ENCODE assay signal across 1 cellular context in genomic region chr16:30949655-30950515, GRCh38.
TF ChIP-seq lines count a peak whose summit lies in the region.

No MANE protein-coding gene starts in this region.

TF ChIP-seq in GM12878, 131 proteins besides CTCF, POLR2A, EP300 and RAD21 (continued from another document and continues in another):
- TF ChIP-seq POLR2AphosphoS2 (IDR thresholded peaks at IDR 0.05; ENCODE audit: low read depth, low read length): peak; percentile 77; the same call in 1 of the 2 replicates
- TF ChIP-seq ESRRA (IDR thresholded peaks at IDR 0.05; ENCODE audit: low read length): no peak
- peak; percentile 22; the same call in 1 of the 2 replicates for TF ChIP-seq MXI1 (IDR thresholded peaks at IDR 0.05; ENCODE audit: low read depth, low read length)
- TF ChIP-seq NKRF (conservative IDR thresholded peaks at IDR 0.05): 0 out of 2 replicates have a peak, but pooled peaks have one; percentile 51
- TF ChIP-seq NRF1 (conservative IDR thresholded peaks at IDR 0.05; ENCODE audit: low read depth, low read length): no peak
- TF ChIP-seq ZNF622 (IDR thresholded peaks at IDR 0.05): no peak
- TF ChIP-seq LARP7 (IDR thresholded peaks at IDR 0.05): peak; percentile 69; the same call in 1 of the 2 replicates
- no peak for TF ChIP-seq ZNF592 (IDR thresholded peaks at IDR 0.05)
- TF ChIP-seq USF2 (IDR thresholded peaks at IDR 0.05; ENCODE audit: borderline replicate concordance, low read depth, low read length): no peak; the same call in 1 of the 2 replicates
- TF ChIP-seq KDM1A (IDR thresholded peaks at IDR 0.05; ENCODE audit: borderline replicate concordance): no peak
- TF ChIP-seq SIX5 (IDR thresholded peaks at IDR 0.05; ENCODE audit: low read depth, low read length, severe bottlenecking): no peak
- no peak for TF ChIP-seq BRCA1 (IDR thresholded peaks at IDR 0.05; ENCODE audit: low read depth, low read length)
- TF ChIP-seq PML (IDR thresholded peaks at IDR 0.05; ENCODE audit: low read length): no peak
- no peak for TF ChIP-seq ZNF24 (IDR thresholded peaks at IDR 0.05)
- peak; percentile 82 for TF ChIP-seq MLLT1 (IDR thresholded peaks at IDR 0.05)
- TF ChIP-seq ZNF207 (IDR thresholded peaks at IDR 0.05; ENCODE audit: borderline replicate concordance): no peak
- no peak for TF ChIP-seq TARDBP (IDR thresholded peaks at IDR 0.05; ENCODE audit: borderline replicate concordance)
- TF ChIP-seq CHD2 (IDR thresholded peaks at IDR 0.05; ENCODE audit: borderline replicate concordance, low read depth, low read length): 0 out of 2 replicates have a peak, but pooled peaks have one; percentile 58
- TF ChIP-seq CHD1 (IDR thresholded peaks at IDR 0.05; ENCODE audit: low read depth, low read length): no peak
- no peak for TF ChIP-seq HDAC6 (IDR thresholded peaks at IDR 0.05; ENCODE audit: unreplicated experiment)
- TF ChIP-seq SRF (IDR thresholded peaks at IDR 0.05; ENCODE audit: low read depth in 2 of 2, low read length in 2 of 2): peak in 1 of 2 experiments; percentile 22; a peak in 1 of 4 replicates
- no peak for TF ChIP-seq JUND (IDR thresholded peaks at IDR 0.05; ENCODE audit: low read depth, low read length)
- peak; percentile 46 to 48; a peak in 2 of 4 replicates for TF ChIP-seq BHLHE40 (IDR thresholded peaks at IDR 0.05; ENCODE audit: borderline replicate concordance in 1 of 2, low read depth in 2 of 2, low read length in 1 of 2)
- no peak for TF ChIP-seq SUZ12 (IDR thresholded peaks at IDR 0.05; ENCODE audit: unreplicated experiment)
- TF ChIP-seq IRF5 (IDR thresholded peaks at IDR 0.05; ENCODE audit: borderline replicate concordance): no peak
- no peak for TF ChIP-seq SKIL (IDR thresholded peaks at IDR 0.05; ENCODE audit: low read depth, poor library complexity, severe bottlenecking)
- no peak for TF ChIP-seq ATF3 (IDR thresholded peaks at IDR 0.05; ENCODE audit: borderline replicate concordance, extremely low read depth, low read depth, low read length)
- TF ChIP-seq MEF2A (IDR thresholded peaks at IDR 0.05; ENCODE audit: insufficient read depth, low read depth, low read length): no peak
- no peak for TF ChIP-seq TBL1XR1 (IDR thresholded peaks at IDR 0.05; ENCODE audit: low read depth, low read length)
- TF ChIP-seq CEBPB (IDR thresholded peaks at IDR 0.05; ENCODE audit: borderline replicate concordance in 1 of 2, low read depth in 2 of 2, low read length in 2 of 2): no peak
- 0 out of 2 replicates have a peak, but pooled peaks have one; percentile 22 for TF ChIP-seq BMI1 (IDR thresholded peaks at IDR 0.05; ENCODE audit: borderline replicate concordance)
- TF ChIP-seq ZBTB33 (IDR thresholded peaks at IDR 0.05): no peak
- no peak for TF ChIP-seq HCFC1 (IDR thresholded peaks at IDR 0.05; ENCODE audit: low read length)
- TF ChIP-seq REST (IDR thresholded peaks at IDR 0.05; ENCODE audit: low read depth, low read length): no peak
- TF ChIP-seq MYC (IDR thresholded peaks at IDR 0.05; ENCODE audit: insufficient read depth, insufficient read length, insufficient replicate concordance, low read length, severe bottlenecking): no peak
- TF ChIP-seq GATAD2B (conservative IDR thresholded peaks at IDR 0.05; ENCODE audit: low read depth): no peak
- 0 out of 2 replicates have a peak, but pooled peaks have one; percentile 62 for TF ChIP-seq SMARCA5 (IDR thresholded peaks at IDR 0.05)
- no peak for TF ChIP-seq KAT2A (conservative IDR thresholded peaks at IDR 0.05; ENCODE audit: control insufficient read depth, low read depth, low read length)
- no peak for TF ChIP-seq RELA (IDR thresholded peaks at IDR 0.05; ENCODE audit: borderline replicate concordance, partially characterized antibody)
- no peak for TF ChIP-seq SREBF2 (IDR thresholded peaks at IDR 0.05; ENCODE audit: low read length)
- no peak for TF ChIP-seq STAT3 (IDR thresholded peaks at IDR 0.05; ENCODE audit: low read depth, low read length)
- TF ChIP-seq NR2C1 (IDR thresholded peaks at IDR 0.05): no peak
- no peak for TF ChIP-seq E2F4 (IDR thresholded peaks at IDR 0.05; ENCODE audit: low read depth, low read length)
- TF ChIP-seq MTA3 (IDR thresholded peaks at IDR 0.05; ENCODE audit: borderline replicate concordance, low read length): no peak
